Comparison of ENCODE assay signal across 19 cellular contexts in the genomic region with DNA sequence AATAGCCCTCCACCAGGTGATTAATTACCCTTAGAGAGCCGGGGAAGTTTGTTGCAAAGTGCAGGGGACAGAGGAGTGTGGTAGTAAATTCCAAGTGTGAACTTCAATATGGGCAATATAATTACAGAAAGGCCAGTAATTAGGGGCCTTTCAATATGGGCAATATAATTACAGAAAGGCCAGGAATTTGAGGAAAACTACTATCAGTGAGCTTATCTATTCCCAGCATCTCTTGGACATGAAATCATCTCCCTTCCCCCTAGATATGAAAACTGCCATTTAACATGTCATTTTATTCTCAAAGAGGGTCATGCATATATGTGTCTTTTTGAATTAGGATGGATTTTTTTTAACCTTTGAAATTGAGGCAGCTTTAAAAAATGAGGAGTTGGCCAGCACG.
"Had no signal": no experiment of that assay in that cellular context is flagged by ENCODE, and none has a peak within 500 bp of the region (broad histone marks: within the 10 kb centered on the region; RNA-seq: fewer than 3 reads in every experiment).

No MANE protein-coding gene starts in this region.

- H3K4me3 ChIP-seq: coronary artery, gastroesophageal sphincter, lung, right atrium auricular region, sigmoid colon had no signal

- H3K9me3 Mint-ChIP-seq: immature natural killer cell, naive B cell, nephron had no signal

- H3K9me3 ChIP-seq: gastroesophageal sphincter, right atrium auricular region, sigmoid colon had no signal

- ATAC-seq: esophagus mucosa, gastroesophageal sphincter had no signal

- DNase-seq: effector CD4-positive, alpha-beta T cell; endodermal cell; glutamatergic neuron; immature natural killer cell; left ventricle myocardium superior; mesendoderm; naive B cell; sigmoid colon; small intestine; stimulated activated CD4-positive, alpha-beta T cell treated with anti-CD3 and anti-CD28 coated beads, Interleukin-12 subunit alpha, Interleukin-12 subunit beta, amount 100 ng/mL, for 4 hours; stimulated activated CD4-positive, alpha-beta T cell treated with anti-CD3 and anti-CD28 coated beads, Interleukin-2, amount 100 ng/mL, for 48 hours; stimulated activated naive CD4-positive, alpha-beta T cell treated with Interleukin-2 at 50 U/mL for 16 hours; trophoblast cell had no signal

- H3K27ac Mint-ChIP-seq: endodermal cell, nephron had no signal

- H3K4me3 Mint-ChIP-seq: endodermal cell, immature natural killer cell, naive B cell, nephron had no signal

- H3K27me3 Mint-ChIP-seq: naive B cell had no signal

- H3K27me3 ChIP-seq: gastroesophageal sphincter, right atrium auricular region, sigmoid colon had no signal

- H3K27ac ChIP-seq: coronary artery, gastroesophageal sphincter, sigmoid colon had no signal
